33 cellular contexts compared by ENCODE assay signal in genomic region chr9:31719262-31719661, GRCh38.
"Had no signal": no experiment of that assay in that cellular context is flagged by ENCODE, and none has a peak within 500 bp of the region (broad histone marks: within the 10 kb centered on the region; RNA-seq: fewer than 3 reads in every experiment).

No MANE protein-coding gene starts in this region.

- H3K4me3 ChIP-seq: ascending aorta had no signal

- H3K4me1 ChIP-seq: ascending aorta had no signal

- H3K36me3 Mint-ChIP-seq: activated CD4-positive, alpha-beta memory T cell treated with anti-CD3 and anti-CD28 coated beads for 36 hours; activated naive CD4-positive, alpha-beta T cell treated with anti-CD3 and anti-CD28 coated beads, Interleukin-2, amount 10 ng/mL, durations not matched to agents 7 days and 5 days; activated naive CD4-positive, alpha-beta T cell treated with anti-CD3 and anti-CD28 coated beads, Interleukin-2, amount 50 U/mL, for 24 hours; activated naive CD8-positive, alpha-beta T cell; activated naive CD8-positive, alpha-beta T cell treated with anti-CD3 and anti-CD28 coated beads, Interleukin-2, amount 10 ng/mL, durations not matched to agents 7 days and 5 days; brain had no signal

- DNase-seq: activated B cell treated with CpG ODN at 0.5 μM for 24 hours; activated CD4-positive, alpha-beta memory T cell treated with anti-CD3 and anti-CD28 coated beads for 36 hours; activated CD4-positive, alpha-beta T cell treated with anti-CD3 and anti-CD28 coated beads for 4 hours; activated CD4-positive, alpha-beta T cell treated with anti-CD3 and anti-CD28 coated beads, Interleukin-2, amount 10 ng/mL, durations not matched to agents 24 days and 14 days; activated CD4-positive, alpha-beta T cell treated with anti-CD3 and anti-CD28 coated beads, Interleukin-2, amount 50 U/mL, for 1 hour; activated CD4-positive, alpha-beta T cell treated with anti-CD3 and anti-CD28 coated beads, Interleukin-2, amount 50 U/mL, for 4 hours; activated CD4-positive, CD25-positive, alpha-beta regulatory T cell treated with anti-CD3 and anti-CD28 coated beads, Interleukin-2, amount 50 U/mL, for 72 hours; activated CD8-positive, alpha-beta memory T cell treated with anti-CD3 and anti-CD28 coated beads, Interleukin-2, amount 50 U/mL, for 4 hours; activated CD8-positive, alpha-beta T cell treated with anti-CD3 and anti-CD28 coated beads for 36 hours; activated effector memory CD4-positive, alpha-beta T cell treated with Interleukin-2 at 50 U/mL for 16 hours; activated gamma-delta T cell; activated naive CD4-positive, alpha-beta T cell treated with anti-CD3 and anti-CD28 coated beads, Interleukin-2, amount 10 ng/mL, durations not matched to agents 7 days and 5 days; activated naive CD4-positive, alpha-beta T cell treated with Interleukin-2 at 50 U/mL for 16 hours; activated naive CD8-positive, alpha-beta T cell treated with anti-CD3 and anti-CD28 coated beads, Interleukin-2, amount 10 ng/mL, durations not matched to agents 7 days and 5 days; activated naive CD8-positive, alpha-beta T cell treated with anti-CD3 and anti-CD28 coated beads, Interleukin-2, amount 50 U/mL, for 24 hours; activated T-cell treated with anti-CD3 and anti-CD28 coated beads for 4 hours; activated T-cell treated with anti-CD3 and anti-CD28 coated beads, Interleukin-2, amount 50 U/mL, for 1 hour; activated T-cell treated with anti-CD3 and anti-CD28 coated beads, Interleukin-2, amount 50 U/mL, for 4 hours; amygdala; anterior cingulate cortex; central memory CD4-positive, alpha-beta T cell; SW 1271; T-helper 1 cell; T-helper 2 cell; T-helper 9 cell had no signal

- H3K9me3 Mint-ChIP-seq: activated CD4-positive, alpha-beta memory T cell treated with anti-CD3 and anti-CD28 coated beads for 36 hours; activated CD4-positive, alpha-beta T cell treated with anti-CD3 and anti-CD28 coated beads, Interleukin-2, amount 10 ng/mL, durations not matched to agents 24 days and 14 days; activated CD8-positive, alpha-beta T cell treated with anti-CD3 and anti-CD28 coated beads for 36 hours; activated naive CD4-positive, alpha-beta T cell treated with anti-CD3 and anti-CD28 coated beads, Interleukin-2, amount 10 ng/mL, durations not matched to agents 7 days and 5 days; activated naive CD8-positive, alpha-beta T cell treated with anti-CD3 and anti-CD28 coated beads, Interleukin-2, amount 50 U/mL, for 24 hours; activated T-cell treated with anti-CD3 and anti-CD28 coated beads, Interleukin-2, amount 50 U/mL, for 4 hours; activated T-helper 2 cell treated with anti-CD3 and anti-CD28 coated beads, Interferon-gamma antibody, Interleukin-2, Interleukin-4, amounts not matched to agents 10 μg/mL and 5 μg/mL and 100 μg/mL, durations not matched to agents 14 hours and 24 hours and 36 hours; brain; T-helper 1 cell treated with Interleukin-12 subunit alpha and Interleukin-12 subunit beta and Interleukin-4 antibody, amounts not matched to agents 30 μg/mL and 1 μg/mL, for 36 hours had no signal

- H3K27ac ChIP-seq: ascending aorta, VCaP had no signal

- H3K4me3 Mint-ChIP-seq: activated B cell treated with CpG ODN at 0.5 μM for 24 hours; activated CD4-positive, alpha-beta memory T cell treated with anti-CD3 and anti-CD28 coated beads for 36 hours; activated CD4-positive, alpha-beta T cell treated with anti-CD3 and anti-CD28 coated beads, Interleukin-2, amount 10 ng/mL, durations not matched to agents 24 days and 14 days; activated CD8-positive, alpha-beta T cell treated with anti-CD3 and anti-CD28 coated beads for 36 hours; activated naive CD4-positive, alpha-beta T cell treated with anti-CD3 and anti-CD28 coated beads, Interleukin-2, amount 10 ng/mL, durations not matched to agents 7 days and 5 days; activated naive CD4-positive, alpha-beta T cell treated with anti-CD3 and anti-CD28 coated beads, Interleukin-2, amount 50 U/mL, for 24 hours; activated naive CD8-positive, alpha-beta T cell; activated naive CD8-positive, alpha-beta T cell treated with anti-CD3 and anti-CD28 coated beads, Interleukin-2, amount 10 ng/mL, durations not matched to agents 7 days and 5 days; activated naive CD8-positive, alpha-beta T cell treated with anti-CD3 and anti-CD28 coated beads, Interleukin-2, amount 50 U/mL, for 24 hours; activated T-cell treated with anti-CD3 and anti-CD28 coated beads, Interleukin-2, amount 50 U/mL, for 4 hours; brain; T-helper 1 cell treated with Interleukin-12 subunit alpha and Interleukin-12 subunit beta and Interleukin-4 antibody, amounts not matched to agents 30 μg/mL and 1 μg/mL, for 36 hours; T-helper 2 cell treated with Interferon-gamma antibody and Interleukin-4, amounts not matched to agents 5 μg/mL and 100 μg/mL, for 36 hours had no signal

- H3K9me3 ChIP-seq: ascending aorta had no signal

- H3K27me3 ChIP-seq: ascending aorta had no signal

- H3K4me1 Mint-ChIP-seq: activated B cell treated with CpG ODN at 0.5 μM for 24 hours; activated CD4-positive, alpha-beta T cell treated with anti-CD3 and anti-CD28 coated beads, Interleukin-2, amount 10 ng/mL, durations not matched to agents 24 days and 14 days; activated naive CD4-positive, alpha-beta T cell treated with anti-CD3 and anti-CD28 coated beads, Interleukin-2, amount 10 ng/mL, durations not matched to agents 7 days and 5 days; activated naive CD4-positive, alpha-beta T cell treated with anti-CD3 and anti-CD28 coated beads, Interleukin-2, amount 50 U/mL, for 24 hours; activated naive CD8-positive, alpha-beta T cell treated with anti-CD3 and anti-CD28 coated beads, Interleukin-2, amount 10 ng/mL, durations not matched to agents 7 days and 5 days; activated naive CD8-positive, alpha-beta T cell treated with anti-CD3 and anti-CD28 coated beads, Interleukin-2, amount 50 U/mL, for 24 hours had no signal

- H3K36me3 ChIP-seq: ascending aorta had no signal

- ATAC-seq: activated CD8-positive, alpha-beta T cell treated with anti-CD3 and anti-CD28 coated beads for 36 hours; activated naive CD8-positive, alpha-beta T cell treated with anti-CD3 and anti-CD28 coated beads, Interleukin-2, amount 50 U/mL, for 24 hours; activated T-cell treated with anti-CD3 and anti-CD28 coated beads, Interleukin-2, amount 50 U/mL, for 4 hours had no signal

- H3K27me3 Mint-ChIP-seq: activated B cell treated with CpG ODN at 0.5 μM for 24 hours; activated CD4-positive, alpha-beta memory T cell treated with anti-CD3 and anti-CD28 coated beads for 36 hours; activated CD4-positive, alpha-beta T cell treated with anti-CD3 and anti-CD28 coated beads, Interleukin-2, amount 10 ng/mL, durations not matched to agents 24 days and 14 days; activated CD8-positive, alpha-beta T cell treated with anti-CD3 and anti-CD28 coated beads for 36 hours; activated naive CD4-positive, alpha-beta T cell treated with anti-CD3 and anti-CD28 coated beads, Interleukin-2, amount 10 ng/mL, durations not matched to agents 7 days and 5 days; activated naive CD4-positive, alpha-beta T cell treated with anti-CD3 and anti-CD28 coated beads, Interleukin-2, amount 50 U/mL, for 24 hours; activated naive CD8-positive, alpha-beta T cell; activated naive CD8-positive, alpha-beta T cell treated with anti-CD3 and anti-CD28 coated beads, Interleukin-2, amount 10 ng/mL, durations not matched to agents 7 days and 5 days; activated naive CD8-positive, alpha-beta T cell treated with anti-CD3 and anti-CD28 coated beads, Interleukin-2, amount 50 U/mL, for 24 hours; brain had no signal

- H3K27ac Mint-ChIP-seq: activated B cell treated with CpG ODN at 0.5 μM for 24 hours; activated CD4-positive, alpha-beta memory T cell treated with anti-CD3 and anti-CD28 coated beads for 36 hours; activated CD4-positive, alpha-beta T cell treated with anti-CD3 and anti-CD28 coated beads, Interleukin-2, amount 10 ng/mL, durations not matched to agents 24 days and 14 days; activated CD8-positive, alpha-beta T cell treated with anti-CD3 and anti-CD28 coated beads for 36 hours; activated naive CD4-positive, alpha-beta T cell treated with anti-CD3 and anti-CD28 coated beads, Interleukin-2, amount 10 ng/mL, durations not matched to agents 7 days and 5 days; activated naive CD4-positive, alpha-beta T cell treated with anti-CD3 and anti-CD28 coated beads, Interleukin-2, amount 50 U/mL, for 24 hours; activated naive CD8-positive, alpha-beta T cell; activated naive CD8-positive, alpha-beta T cell treated with anti-CD3 and anti-CD28 coated beads, Interleukin-2, amount 10 ng/mL, durations not matched to agents 7 days and 5 days; activated naive CD8-positive, alpha-beta T cell treated with anti-CD3 and anti-CD28 coated beads, Interleukin-2, amount 50 U/mL, for 24 hours; activated T-helper 2 cell treated with anti-CD3 and anti-CD28 coated beads, Interferon-gamma antibody, Interleukin-2, Interleukin-4, amounts not matched to agents 10 μg/mL and 5 μg/mL and 100 μg/mL, durations not matched to agents 14 hours and 24 hours and 36 hours; brain; T-helper 1 cell treated with Interleukin-12 subunit alpha and Interleukin-12 subunit beta and Interleukin-4 antibody, amounts not matched to agents 30 μg/mL and 1 μg/mL, for 36 hours; T-helper 2 cell treated with Interferon-gamma antibody and Interleukin-4, amounts not matched to agents 5 μg/mL and 100 μg/mL, for 36 hours had no signal
